ENCODE assay signal across 1 cellular context in genomic region chr6:36860126-36860525, GRCh38.
TF ChIP-seq lines count a peak whose summit lies in the region.

No MANE protein-coding gene starts in this region.

TF ChIP-seq in H1, 55 proteins besides CTCF, POLR2A, EP300 and RAD21:
- TF ChIP-seq HDAC2 (IDR thresholded peaks at IDR 0.05; ENCODE audit: borderline replicate concordance in 1 of 2, low read depth in 2 of 2, low read length in 2 of 2) (no peak), GABPA (IDR thresholded peaks at IDR 0.05; ENCODE audit: borderline replicate concordance, insufficient read depth, low read length) (no peak), NANOG (IDR thresholded peaks at IDR 0.05; ENCODE audit: insufficient read depth, low read depth, low read length, poor library complexity, severe bottlenecking) (no peak), CHD2 (IDR thresholded peaks at IDR 0.05; ENCODE audit: low read length) (no peak), SP1 (IDR thresholded peaks at IDR 0.05; ENCODE audit: low read depth, low read length) (no peak), SP4 (IDR thresholded peaks at IDR 0.05; ENCODE audit: low read length) (no peak), SIRT6 (IDR thresholded peaks at IDR 0.05; ENCODE audit: low read length) (no peak), E2F6 (IDR thresholded peaks at IDR 0.05) (no peak), TEAD4 (IDR thresholded peaks at IDR 0.05; ENCODE audit: low read depth, low read length) (no peak), TCF12 (IDR thresholded peaks at IDR 0.05; ENCODE audit: low read depth, low read length) (no peak)
